8 cellular contexts compared by ENCODE assay signal in the genomic region with DNA sequence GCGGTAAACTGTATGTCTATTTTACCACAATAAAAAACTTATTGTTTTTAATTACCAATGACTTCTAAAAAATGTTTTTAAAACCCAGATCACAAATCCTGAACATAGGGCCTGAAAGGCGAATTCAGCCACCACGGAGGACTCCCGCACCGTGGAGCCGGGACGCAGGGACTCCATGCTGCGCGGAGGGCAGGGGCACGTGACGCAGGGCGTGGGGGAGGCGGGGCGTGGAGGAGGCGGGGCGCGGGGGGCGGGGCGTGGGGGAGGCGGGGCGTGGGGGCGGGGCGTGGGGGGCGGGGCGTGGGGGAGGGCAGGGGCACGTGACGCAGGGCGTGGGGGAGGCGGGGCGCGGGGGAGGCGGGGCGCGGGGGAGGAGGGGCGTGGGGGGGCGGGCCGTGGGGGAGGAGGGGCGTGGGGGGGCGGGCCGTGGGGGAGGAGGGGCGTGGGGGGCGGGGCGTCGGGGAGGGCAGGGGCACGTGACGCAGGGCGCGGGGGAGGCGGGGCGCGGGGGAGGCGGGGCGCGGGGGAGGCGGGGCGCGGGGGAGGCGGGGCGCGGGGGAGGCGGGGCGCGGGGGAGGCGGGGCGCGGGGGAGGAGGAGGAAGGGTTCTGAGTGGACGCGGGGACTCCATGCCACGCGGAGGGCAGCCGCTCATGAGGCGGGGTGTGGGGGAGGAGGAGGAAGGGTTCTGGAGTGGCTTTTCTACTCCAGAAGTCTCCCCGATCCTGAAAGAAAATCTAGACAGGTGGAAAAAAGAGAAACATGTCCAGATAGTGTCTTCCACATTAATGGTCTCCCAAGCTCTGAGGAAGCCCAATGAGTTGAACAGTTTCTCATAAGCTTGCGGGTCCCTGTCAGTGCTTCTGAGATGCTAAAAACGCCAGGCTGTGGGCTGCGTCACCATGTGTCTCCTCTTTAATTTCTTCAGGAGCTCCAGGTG. TPM values are rescaled to one million over a fixed set of nuclear protein-coding genes. Genes with fewer than 3 reads are reported as not detected.
DNase-seq lines count a peak whose midpoint lies in the region; ATAC-seq and TF ChIP-seq lines count a peak whose summit lies in the region.

No MANE protein-coding gene starts in this region.

- TF ChIP-seq CTCF in upper lobe of right lung (IDR thresholded peaks at IDR 0.05): no peak

- H3K27ac Mint-ChIP-seq in T-cell: peak overlapping the region; percentile 70 to 86

- POLR2A ChIA-PET in T-cell (lab: Charles Lee): interaction anchor here in 1 of 2 donors (0.5 kb wide), 1 partner anchor 146 kb away, joined by 4 read pairs; no protein-coding TSS in a partner anchor

- no peaks in the 10 kb centered on the region for H3K27me3 Mint-ChIP-seq in T-cell

- peak overlapping the region; percentile 55 for H3K4me3 ChIP-seq in upper lobe of right lung

- peaks cover 3 to 7% (median 6%) of the 10 kb centered on the region in 3 donors for H3K9me3 Mint-ChIP-seq in T-cell

- H3K4me3 Mint-ChIP-seq in T-cell: peak overlapping the region; percentile 79 to 83 (median 80)

- ATAC-seq in T-cell (replicated peaks in 1 of 4) (peak; percentile 81 to 86 (median 84)), left cardiac atrium (peak; percentile 84 to 87), upper lobe of right lung (peak; percentile 85)

- no peak for TF ChIP-seq EP300 in Ishikawa (IDR thresholded peaks at IDR 0.05; ENCODE audit: borderline replicate concordance)

- TF ChIP-seq RAD21 in Ishikawa (IDR thresholded peaks at IDR 0.05; ENCODE audit: low read depth): no peak

- no peaks in the 10 kb centered on the region for H3K36me3 Mint-ChIP-seq in T-cell

- H3K9me3 ChIP-seq in upper lobe of right lung: no peaks in the 10 kb centered on the region

- DNase-seq in Ammon's horn (ENCODE audit: low spot score) (peak; percentile 90), GM19238 (ENCODE audit: insufficient read length, low spot score) (peak; percentile 79), T-cell (peak; percentile 39 to 73 (median 64)), amniotic stem cell (lab: John Stamatoyannopoulos, UW) (peak; percentile 18), left cardiac atrium (peak; percentile 86), posterior cingulate gyrus (peak; percentile 70 to 97 (median 83)), upper lobe of right lung (peak; percentile 86)

- peaks cover 19 to 21% (median 19%) of the 10 kb centered on the region in 3 donors for H3K4me1 Mint-ChIP-seq in T-cell

- intact Hi-C loops in left cardiac atrium (cut with DNase I) (loop anchor here in 1 of 2 donors (5.0 kb wide), 1 partner anchor 48 kb away; no protein-coding TSS in a partner anchor), posterior cingulate gyrus (cut with DNase I) (loop anchor here (2.0 to 5.0 kb wide), 2 partner anchors 57 to 112 kb away; no protein-coding TSS in a partner anchor), upper lobe of right lung (cut with DNase I) (no loop called here)

- no peaks in the 10 kb centered on the region for H3K27me3 ChIP-seq in upper lobe of right lung

- CTCF ChIA-PET in T-cell (lab: Charles Lee): no interaction called here

- H3K4me1 ChIP-seq in upper lobe of right lung: peaks cover 10% of the 10 kb centered on the region

- no peaks in the 10 kb centered on the region for H3K36me3 ChIP-seq in upper lobe of right lung

- H3K27ac ChIP-seq in upper lobe of right lung: peak overlapping the region; percentile 72

TF ChIP-seq in Ishikawa, 13 proteins besides CTCF, POLR2A, EP300 and RAD21:
- peak; percentile 56; the same call in 1 of the 2 replicates for TF ChIP-seq YY1 (IDR thresholded peaks at IDR 0.05; ENCODE audit: low read depth)
- TF ChIP-seq, protein P1, sequence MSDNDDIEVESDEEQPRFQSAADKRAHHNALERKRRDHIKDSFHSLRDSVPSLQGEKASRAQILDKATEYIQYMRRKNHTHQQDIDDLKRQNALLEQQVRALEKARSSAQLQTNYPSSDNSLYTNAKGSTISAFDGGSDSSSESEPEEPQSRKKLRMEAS (IDR thresholded peaks at IDR 0.05): peak; percentile 62
- TF ChIP-seq TCF12 (IDR thresholded peaks at IDR 0.05; ENCODE audit: low read depth): no peak
- no peak for TF ChIP-seq CEBPB (IDR thresholded peaks at IDR 0.05)
- no peak for TF ChIP-seq TEAD4 (IDR thresholded peaks at IDR 0.05)
- no peak for TF ChIP-seq FOXM1 (IDR thresholded peaks at IDR 0.05; ENCODE audit: borderline replicate concordance, low read depth)
- no peak for TF ChIP-seq ZBTB7A (IDR thresholded peaks at IDR 0.05; ENCODE audit: low read depth)
- TF ChIP-seq TAF1 (IDR thresholded peaks at IDR 0.05; ENCODE audit: low read depth): peak; percentile 50
- no peak for TF ChIP-seq CREB1 (IDR thresholded peaks at IDR 0.05; ENCODE audit: low read depth)
- TF ChIP-seq, protein P2, sequence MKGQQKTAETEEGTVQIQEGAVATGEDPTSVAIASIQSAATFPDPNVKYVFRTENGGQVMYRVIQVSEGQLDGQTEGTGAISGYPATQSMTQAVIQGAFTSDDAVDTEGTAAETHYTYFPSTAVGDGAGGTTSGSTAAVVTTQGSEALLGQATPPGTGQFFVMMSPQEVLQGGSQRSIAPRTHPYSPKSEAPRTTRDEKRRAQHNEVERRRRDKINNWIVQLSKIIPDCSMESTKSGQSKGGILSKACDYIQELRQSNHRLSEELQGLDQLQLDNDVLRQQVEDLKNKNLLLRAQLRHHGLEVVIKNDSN (IDR thresholded peaks at IDR 0.05): peak; percentile 94
- TF ChIP-seq EGR1 (IDR thresholded peaks at IDR 0.05): 0 out of 2 replicates have a peak, but pooled peaks have one; percentile 37
- TF ChIP-seq REST (IDR thresholded peaks at IDR 0.05; ENCODE audit: low read depth): no peak
- TF ChIP-seq NFIC (IDR thresholded peaks at IDR 0.05): no peak

RNA-seq across cellular contexts. Expression of gene PROZ, which starts 4.4 kb away (rescaled TPM):
- total RNA-seq in T-cell: not detected
- total RNA-seq in left cardiac atrium: not detected
- not detected for total RNA-seq in upper lobe of right lung

RNA-seq across cellular contexts. Expression of gene F10, which starts 31.5 kb away (rescaled TPM):
- total RNA-seq in T-cell (not detected), left cardiac atrium (10 to 100 TPM; 17.5 to 19.6 TPM), upper lobe of right lung (7.9 TPM)

RNA-seq across cellular contexts. Expression of gene F7, which starts 48.5 kb away (rescaled TPM):
- total RNA-seq in T-cell (under 1 TPM in 3 of 5 donors, not detected in 2; 0.13 to 0.23 (median 0.23) TPM), left cardiac atrium (under 1 TPM; 0.16 to 0.29 TPM), upper lobe of right lung (0.61 TPM)

RNA-seq across cellular contexts. Expression of gene PCID2, which starts 54.4 kb away (rescaled TPM):
- total RNA-seq in T-cell (10 to 100 TPM; 45.3 to 68.6 (median 63.2) TPM), left cardiac atrium (10 to 100 TPM; 38.3 to 39.9 TPM), upper lobe of right lung (41.5 TPM)

RNA-seq across cellular contexts. Expression of gene CUL4A, which starts 55.3 kb away (rescaled TPM):
- total RNA-seq in T-cell (10 to 100 TPM; 80.3 to 94.5 (median 82.7) TPM), left cardiac atrium (10 to 100 TPM; 73.9 to 86.2 TPM), upper lobe of right lung (57.0 TPM)

Comparison
In these comparisons a context has a peak if more than half of its experiments do, and no peak if none do; other contexts are left out.
1. Peak in every context shown above with its lines: DNase-seq, ATAC-seq, H3K4me3 ChIP-seq and H3K27ac ChIP-seq.
2. DNase-seq: peak in every context shown above with its lines; median percentile 90 in Ammon's horn; 86 in left cardiac atrium; 86 in upper lobe of right lung; 83 in posterior cingulate gyrus; 79 in GM19238; 64 in T-cell; 18 in amniotic stem cell.